Comparison of ENCODE assay signal across 19 cellular contexts in genomic region chr9:88523056-88523455, GRCh38. TPM values are rescaled to one million over a fixed set of nuclear protein-coding genes. Genes with fewer than 3 reads are reported as not detected.
DNase-seq lines count a peak whose midpoint lies in the region; ATAC-seq and TF ChIP-seq lines count a peak whose summit lies in the region.
"Had no signal": no experiment of that assay in that cellular context is flagged by ENCODE, and none has a peak within 500 bp of the region (broad histone marks: within the 10 kb centered on the region; RNA-seq: fewer than 3 reads in every experiment).

No MANE protein-coding gene starts in this region.

- peak overlapping the region; percentile 71 for H3K4me2 ChIP-seq in HCT116 (ENCODE audit: low read length)

- POLR2A ChIA-PET in HCT116 (lab: Charles Lee), result no interaction called here

- no peaks in the 10 kb centered on the region for H3K4me1 Mint-ChIP-seq in T-helper 2 cell treated with Interferon-gamma antibody and Interleukin-4, amounts not matched to agents 5 μg/mL and 100 μg/mL, for 36 hours (ENCODE audit: low read depth)
- H3K4me1 Mint-ChIP-seq: activated CD4-positive, alpha-beta T cell treated with anti-CD3 and anti-CD28 coated beads, Interleukin-2, amount 10 ng/mL, durations not matched to agents 7 days and 5 days; activated naive CD4-positive, alpha-beta T cell treated with anti-CD3 and anti-CD28 coated beads, Interleukin-2, amount 50 U/mL, for 24 hours; CD4-positive, CD25-positive, alpha-beta regulatory T cell had no signal

- H3K27me3 ChIP-seq in HCT116 (ENCODE audit: insufficient read depth, low read length) (no peaks in the 10 kb centered on the region), kidney epithelial cell (ENCODE audit: control insufficient read depth, insufficient read depth, low read length) (no peaks in the 10 kb centered on the region)

- peak overlapping the region in 1 of 2 experiments; percentile 16; a peak in 2 of 4 replicates for H3K4me3 ChIP-seq in HCT116 (replicated peaks in 1 of 2; ENCODE audit: low read depth in 1 of 2, low read length in 2 of 2)
- no peak overlapping the region for H3K4me3 ChIP-seq in kidney epithelial cell (ENCODE audit: low read depth, low read length)
- H3K4me3 ChIP-seq: lung had no signal

- no peaks in the 10 kb centered on the region for H3K79me2 ChIP-seq in HCT116 (ENCODE audit: insufficient read depth, low read length)

- ATAC-seq in HCT116, result peak; percentile 72
- no peak for ATAC-seq in GM19351 (IDR thresholded peaks at IDR 0.05; ENCODE audit: unreplicated experiment)
- no peak for ATAC-seq in GM18517 (IDR thresholded peaks at IDR 0.05; ENCODE audit: unreplicated experiment)
- ATAC-seq in GM19463 (IDR thresholded peaks at IDR 0.05; ENCODE audit: unreplicated experiment), result no peak
- ATAC-seq: natural killer cell treated with Interleukin-12 subunit alpha and Interleukin-12 subunit beta and Interleukin-15 and Interleukin-18, amount 100 ng/mL, for 72 hours had no signal

- intact Hi-C loops in HCT116 (cut with micrococcal nuclease), result no loop called here

- H4K20me1 ChIP-seq in HCT116 (ENCODE audit: insufficient read depth), result no peaks in the 10 kb centered on the region

- no peaks in the 10 kb centered on the region for H3K9me3 ChIP-seq in HCT116 (ENCODE audit: control insufficient read depth in 1 of 2, insufficient read depth in 1 of 2, low read depth in 1 of 2, low read length in 2 of 2)

- no peaks in the 10 kb centered on the region for H3K9me3 Mint-ChIP-seq in T-helper 2 cell treated with Interferon-gamma antibody and Interleukin-4, amounts not matched to agents 5 μg/mL and 100 μg/mL, for 36 hours
- H3K9me3 Mint-ChIP-seq: activated CD4-positive, alpha-beta T cell treated with anti-CD3 and anti-CD28 coated beads, Interleukin-2, amount 10 ng/mL, durations not matched to agents 7 days and 5 days; activated naive CD4-positive, alpha-beta T cell treated with anti-CD3 and anti-CD28 coated beads, Interleukin-2, amount 50 U/mL, for 24 hours; natural killer cell treated with Interleukin-12 subunit alpha and Interleukin-12 subunit beta and Interleukin-15 and Interleukin-18, amount 100 ng/mL, for 72 hours had no signal

- H3K27me3 Mint-ChIP-seq in T-helper 2 cell treated with Interferon-gamma antibody and Interleukin-4, amounts not matched to agents 5 μg/mL and 100 μg/mL, for 36 hours (ENCODE audit: low read depth), result peaks cover 7% of the 10 kb centered on the region

- no peak for TF ChIP-seq POLR2A in HCT116 (IDR thresholded peaks at IDR 0.05; ENCODE audit: borderline replicate concordance, extremely low read depth, insufficient read depth, insufficient read length)

- RAD21 ChIA-PET in HCT116 (lab: Charles Lee; ENCODE audit: low non-redundant PET in 1 of 2, low total read pairs in 2 of 2, uncharacterized antibody in 2 of 2, unreplicated experiment in 2 of 2), result no interaction called here

- H3K9me2 ChIP-seq in HCT116 (ENCODE audit: insufficient read depth), result no peaks in the 10 kb centered on the region

- no TSS peak for BruUV-seq in HCT116 (replicated peaks; lab: Mats Ljungman, UMichigan)

- TF ChIP-seq RAD21 in HCT116 (IDR thresholded peaks at IDR 0.05; ENCODE audit: low read depth), result no peak

- H3K36me3 Mint-ChIP-seq in T-helper 2 cell treated with Interferon-gamma antibody and Interleukin-4, amounts not matched to agents 5 μg/mL and 100 μg/mL, for 36 hours (ENCODE audit: low read depth), result no peaks in the 10 kb centered on the region
- H3K36me3 Mint-ChIP-seq: activated naive CD4-positive, alpha-beta T cell treated with anti-CD3 and anti-CD28 coated beads, Interleukin-2, amount 50 U/mL, for 24 hours; CD4-positive, CD25-positive, alpha-beta regulatory T cell; natural killer cell treated with Interleukin-12 subunit alpha and Interleukin-12 subunit beta and Interleukin-15 and Interleukin-18, amount 100 ng/mL, for 72 hours had no signal

- peaks cover 17 to 24% of the 10 kb centered on the region in 2 experiments for H3K4me1 ChIP-seq in HCT116 (ENCODE audit: control insufficient read depth in 1 of 2, insufficient read depth in 2 of 2, low read length in 2 of 2)

- no peak overlapping the region for H3K27ac ChIP-seq in HCT116 (ENCODE audit: low read depth, low read length)

- TF ChIP-seq CTCF in HCT116 (IDR thresholded peaks at IDR 0.05 in 2 of 3, conservative IDR thresholded peaks at IDR 0.05 in 1 of 3; ENCODE audit: borderline replicate concordance in 1 of 3, insufficient read depth in 1 of 3, low read depth in 2 of 3, low read length in 2 of 3), result no peak
- no peak for TF ChIP-seq CTCF in kidney epithelial cell (IDR thresholded peaks at IDR 0.05; ENCODE audit: insufficient read depth, low read length, poor library complexity, severe bottlenecking)

- no peaks in the 10 kb centered on the region for H3K36me3 ChIP-seq in HCT116 (ENCODE audit: control insufficient read depth in 1 of 2, insufficient read depth in 2 of 2, low read length in 2 of 2)
- no peaks in the 10 kb centered on the region for H3K36me3 ChIP-seq in kidney epithelial cell (ENCODE audit: control insufficient read depth, insufficient read depth, low read length)

- CTCF ChIA-PET in HCT116 (lab: Charles Lee), result no interaction called here

- H2AFZ ChIP-seq in HCT116 (ENCODE audit: low read depth, low read length, poor library complexity, severe bottlenecking), result no peak overlapping the region

- H3K27ac Mint-ChIP-seq in T-helper 2 cell treated with Interferon-gamma antibody and Interleukin-4, amounts not matched to agents 5 μg/mL and 100 μg/mL, for 36 hours, result no peak overlapping the region
- H3K27ac Mint-ChIP-seq: CD4-positive, CD25-positive, alpha-beta regulatory T cell; natural killer cell treated with Interleukin-12 subunit alpha and Interleukin-12 subunit beta and Interleukin-15 and Interleukin-18, amount 100 ng/mL, for 72 hours had no signal

- no peak for DNase-seq in HCT116 (ENCODE audit: low read depth, low spot score)
- DNase-seq in T1000 (lab: John Stamatoyannopoulos, UW), result peak; percentile 12
- DNase-seq in kidney epithelial cell (ENCODE audit: low read depth), result peak; percentile 60
- no peak for DNase-seq in T-helper 2 cell treated with Interferon-gamma antibody and Interleukin-4, amounts not matched to agents 5 μg/mL and 100 μg/mL, for 36 hours (ENCODE audit: low spot score)
- DNase-seq: activated CD4-positive, alpha-beta T cell treated with anti-CD3 and anti-CD28 coated beads, Interleukin-2, amount 10 ng/mL, durations not matched to agents 7 days and 5 days; activated T-cell treated with anti-CD3 and anti-CD28 coated beads for 4 hours; CD4-positive, CD25-positive, alpha-beta regulatory T cell; DND-41; NCI-H1436 treated with DMSO at 0.1 percent for 48 hours; retina; stimulated activated CD4-positive, alpha-beta T cell treated with anti-CD3 and anti-CD28 coated beads, Interleukin-1b, Interleukin-23, amount 100 ng/mL, for 48 hours; substantia nigra had no signal

- peak overlapping the region; percentile 9; the same call in 1 of the 2 replicates for H3K9ac ChIP-seq in HCT116 (ENCODE audit: low read length)

- no peak overlapping the region for H3K4me3 Mint-ChIP-seq in T-helper 2 cell treated with Interferon-gamma antibody and Interleukin-4, amounts not matched to agents 5 μg/mL and 100 μg/mL, for 36 hours
- H3K4me3 Mint-ChIP-seq: activated CD4-positive, alpha-beta T cell treated with anti-CD3 and anti-CD28 coated beads, Interleukin-2, amount 10 ng/mL, durations not matched to agents 7 days and 5 days; activated naive CD4-positive, alpha-beta T cell treated with anti-CD3 and anti-CD28 coated beads, Interleukin-2, amount 50 U/mL, for 24 hours; CD4-positive, CD25-positive, alpha-beta regulatory T cell; natural killer cell treated with Interleukin-12 subunit alpha and Interleukin-12 subunit beta and Interleukin-15 and Interleukin-18, amount 100 ng/mL, for 72 hours had no signal

TF ChIP-seq in HCT116, 20 proteins besides CTCF, POLR2A, EP300 and RAD21:
- TF ChIP-seq JUND (IDR thresholded peaks at IDR 0.05), result 0 out of 2 replicates have a peak, but pooled peaks have one; percentile 31
- TF ChIP-seq FOSL1 (IDR thresholded peaks at IDR 0.05; ENCODE audit: low read depth), result 0 out of 2 replicates have a peak, but pooled peaks have one; percentile 30
- TF ChIP-seq ATF3 (IDR thresholded peaks at IDR 0.05), result no peak
- no peak for TF ChIP-seq EZH2phosphoT487 (IDR thresholded peaks at IDR 0.05; ENCODE audit: borderline replicate concordance)
- TF ChIP-seq ZFX (IDR thresholded peaks at IDR 0.05), result no peak
- TF ChIP-seq TCF7L2 (IDR thresholded peaks at IDR 0.05; ENCODE audit: borderline replicate concordance, extremely low read depth, insufficient read depth, insufficient read length), result no peak
- TF ChIP-seq EGR1 (IDR thresholded peaks at IDR 0.05; ENCODE audit: low read depth), result peak; percentile 82

RNA-seq across cellular contexts. Expression of gene NXNL2, which starts 11.9 kb away (rescaled TPM):
- total RNA-seq in HCT116 (2021; ENCODE audit: unreplicated experiment) (0.86 TPM), kidney epithelial cell (0.55 and 4.3 TPM in 2 replicates)
- polyA plus RNA-seq in HCT116 (2012), result 0.77 and 1.0 TPM in 2 replicates
- total RNA-seq: activated CD4-positive, alpha-beta T cell treated with anti-CD3 and anti-CD28 coated beads, Interleukin-2, amount 10 ng/mL, durations not matched to agents 7 days and 5 days; cardiac septum; CD4-positive, CD25-positive, alpha-beta regulatory T cell; natural killer cell treated with Interleukin-12 subunit alpha and Interleukin-12 subunit beta and Interleukin-15 and Interleukin-18, amount 100 ng/mL, for 72 hours had no signal
- polyA plus RNA-seq: CD4-positive, CD25-positive, alpha-beta regulatory T cell had no signal

Comparison
In these comparisons a context has a peak if more than half of its experiments do, and no peak if none do; other contexts are left out.
1. DNase-seq: peak in T1000 (single experiment) and kidney epithelial cell (single experiment); none in HCT116 (single experiment) and T-helper 2 cell treated with Interferon-gamma antibody and Interleukin-4, amounts not matched to agents 5 μg/mL and 100 μg/mL, for 36 hours (single experiment).